In the genomic region with DNA sequence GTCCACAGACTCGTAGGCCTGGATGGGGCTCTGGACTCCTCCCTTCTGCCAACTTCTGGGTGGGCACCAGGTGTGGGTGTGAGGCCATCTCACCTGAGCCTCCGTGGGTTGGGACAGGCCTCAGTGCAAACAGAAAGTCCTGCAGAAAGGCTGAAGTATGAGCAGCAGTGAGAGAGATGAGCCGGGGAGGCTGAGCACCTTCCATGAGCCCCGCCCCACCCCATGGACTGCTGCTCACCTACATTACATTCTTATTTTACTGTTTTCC, we compare ENCODE assay signal across 24 cellular contexts. TPM values are rescaled to one million over a fixed set of nuclear protein-coding genes. Genes with fewer than 3 reads are reported as not detected.
"Had no signal": no experiment of that assay in that cellular context is flagged by ENCODE, and none has a peak within 500 bp of the region (broad histone marks: within the 10 kb centered on the region; RNA-seq: fewer than 3 reads in every experiment).

No MANE protein-coding gene starts in this region.

- H3K36me3 ChIP-seq: adrenal gland, gastrocnemius medialis had no signal

- H3K4me1 Mint-ChIP-seq: activated B cell treated with CpG ODN at 0.5 μM for 24 hours; activated CD4-positive, alpha-beta T cell treated with anti-CD3 and anti-CD28 coated beads for 36 hours; T-helper 17 cell had no signal

- H3K27me3 Mint-ChIP-seq: activated CD4-positive, alpha-beta T cell treated with anti-CD3 and anti-CD28 coated beads for 36 hours; activated naive CD8-positive, alpha-beta T cell; T-helper 17 cell had no signal

- H3K36me3 Mint-ChIP-seq: activated naive CD8-positive, alpha-beta T cell had no signal

- H3K9me3 Mint-ChIP-seq: activated B cell treated with CpG ODN at 0.5 μM for 24 hours; activated T-helper 1 cell treated with anti-CD3 and anti-CD28 coated beads, Interleukin-12 subunit alpha, Interleukin-12 subunit beta, Interleukin-2, Interleukin-4 antibody, amounts not matched to agents 30 ng/mL and 10 ng/mL and 1 ng/mL, durations not matched to agents 14 hours and 24 hours and 36 hours; nephron had no signal

- FAIRE-seq: astrocyte, endothelial cell of umbilical vein had no signal

- H3K27ac ChIP-seq: adrenal gland, gastrocnemius medialis, SK-N-MC had no signal

- H3K4me3 ChIP-seq: adrenal gland, gastrocnemius medialis, SK-N-MC, smooth muscle cell had no signal

- H3K4me3 Mint-ChIP-seq: activated B cell treated with CpG ODN at 0.5 μM for 24 hours; activated CD4-positive, alpha-beta T cell treated with anti-CD3 and anti-CD28 coated beads for 36 hours; activated naive CD8-positive, alpha-beta T cell; activated T-helper 1 cell treated with anti-CD3 and anti-CD28 coated beads, Interleukin-12 subunit alpha, Interleukin-12 subunit beta, Interleukin-2, Interleukin-4 antibody, amounts not matched to agents 30 ng/mL and 10 ng/mL and 1 ng/mL, durations not matched to agents 14 hours and 24 hours and 36 hours; nephron; T-helper 17 cell had no signal

- ATAC-seq: activated CD4-positive, alpha-beta T cell treated with anti-CD3 and anti-CD28 coated beads for 36 hours; gastrocnemius medialis; left ventricle myocardium superior; sciatic nerve; T-helper 17 cell had no signal

- H3K9me3 ChIP-seq: adrenal gland, gastrocnemius medialis had no signal

- H3K27me3 ChIP-seq: adrenal gland, gastrocnemius medialis had no signal

- DNase-seq: activated B cell treated with CpG ODN at 0.5 μM for 24 hours; activated CD4-positive, alpha-beta T cell treated with anti-CD3 and anti-CD28 coated beads for 36 hours; activated CD4-positive, alpha-beta T cell treated with anti-CD3 and anti-CD28 coated beads, Interleukin-2, amount 50 U/mL, for 4 hours; activated T-cell treated with anti-CD3 and anti-CD28 coated beads for 4 hours; cerebellar nuclear complex; effector CD4-positive, alpha-beta T cell; gastrocnemius medialis; hypothalamus; left ventricle myocardium superior; mammary epithelial cell; midbrain; stimulated activated CD4-positive, alpha-beta T cell treated with anti-CD3 and anti-CD28 coated beads, Interleukin-2, amount 100 ng/mL, for 48 hours; stimulated activated naive CD4-positive, alpha-beta T cell; SW 1271; T-helper 17 cell had no signal

- H3K27ac Mint-ChIP-seq: activated B cell treated with CpG ODN at 0.5 μM for 24 hours; activated CD4-positive, alpha-beta T cell treated with anti-CD3 and anti-CD28 coated beads for 36 hours; activated naive CD8-positive, alpha-beta T cell; activated T-helper 1 cell treated with anti-CD3 and anti-CD28 coated beads, Interleukin-12 subunit alpha, Interleukin-12 subunit beta, Interleukin-2, Interleukin-4 antibody, amounts not matched to agents 30 ng/mL and 10 ng/mL and 1 ng/mL, durations not matched to agents 14 hours and 24 hours and 36 hours; T-helper 17 cell had no signal

RNA-seq across cellular contexts. Expression of a gene that starts 15.9 kb away (rescaled TPM):
- polyA plus RNA-seq: mammary epithelial cell had no signal
